In the genomic region with DNA sequence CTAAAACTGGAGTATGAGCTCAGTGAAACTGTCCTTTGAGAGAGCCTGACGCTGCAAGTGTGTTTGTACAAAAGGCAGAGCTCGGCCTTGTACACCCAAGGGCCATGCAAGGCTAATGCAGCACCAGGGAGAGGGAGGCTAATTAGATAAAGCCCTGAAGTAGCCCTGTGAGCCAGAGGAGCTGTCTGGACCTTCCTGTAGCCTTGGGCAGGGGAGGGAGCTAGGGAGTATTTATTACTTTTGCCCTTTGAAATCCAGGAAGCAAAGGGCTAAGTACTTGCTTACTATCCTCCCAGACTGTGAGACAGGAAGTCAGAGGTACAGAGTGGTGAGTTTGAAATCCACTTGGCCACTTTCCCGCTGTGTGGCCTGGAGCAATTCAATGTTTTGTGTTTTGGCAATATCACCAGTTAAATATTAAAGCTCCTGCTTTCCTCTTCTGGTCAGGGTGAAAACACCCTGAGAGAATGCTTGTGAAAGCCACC, we compare ENCODE assay signal across 10 cellular contexts. TPM values are rescaled to one million over a fixed set of nuclear protein-coding genes. Genes with fewer than 3 reads are reported as not detected.
DNase-seq lines count a peak whose midpoint lies in the region; ATAC-seq, FAIRE-seq and TF ChIP-seq lines count a peak whose summit lies in the region.
"Had no signal": no experiment of that assay in that cellular context is flagged by ENCODE, and none has a peak within 500 bp of the region (broad histone marks: within the 10 kb centered on the region; RNA-seq: fewer than 3 reads in every experiment).

No MANE protein-coding gene starts in this region.

- H3K9me3 Mint-ChIP-seq in activated T-helper 17 cell treated with anti-CD3 and anti-CD28 coated beads, Interleukin-2, amount 50 U/mL, for 72 hours = no peaks in the 10 kb centered on the region

- peak overlapping the region; percentile 93 for H3K27ac Mint-ChIP-seq in activated T-helper 17 cell treated with anti-CD3 and anti-CD28 coated beads, Interleukin-2, amount 50 U/mL, for 72 hours

- ATAC-seq in GM21825 (IDR thresholded peaks at IDR 0.05; ENCODE audit: unreplicated experiment) = peak; percentile 50
- ATAC-seq in activated T-helper 17 cell treated with anti-CD3 and anti-CD28 coated beads, Interleukin-2, amount 50 U/mL, for 72 hours (replicated peaks) = peak; percentile 31

- no peaks in the 10 kb centered on the region for H3K36me3 ChIP-seq in KOPT-K1 (ENCODE audit: insufficient read depth, low read length)

- DNase-seq in NCI-H1417 (lab: John Stamatoyannopoulos, UW) = peak in 2 of 3 experiments; percentile 2 to 12
- DNase-seq in NCI-H1417 treated with DMSO at 0.1 percent for 48 hours (lab: John Stamatoyannopoulos, UW) = no peak
- peak; percentile 89 for DNase-seq in glomerular visceral epithelial cell (ENCODE audit: extremely low spot score)
- DNase-seq in renal cortical epithelial cell (ENCODE audit: low read depth) = peak; percentile 99
- no peak for DNase-seq in D721Med (ENCODE audit: insufficient read length, low spot score)

- no peaks in the 10 kb centered on the region for H3K27me3 Mint-ChIP-seq in activated T-helper 17 cell treated with anti-CD3 and anti-CD28 coated beads, Interleukin-2, amount 50 U/mL, for 72 hours

- H3K36me3 Mint-ChIP-seq in activated T-helper 17 cell treated with anti-CD3 and anti-CD28 coated beads, Interleukin-2, amount 50 U/mL, for 72 hours (ENCODE audit: low read depth) = no peaks in the 10 kb centered on the region

- H3K27ac ChIP-seq in KOPT-K1 (ENCODE audit: low read depth, low read length, poor library complexity, severe bottlenecking) = peak overlapping the region; percentile 94

- peaks cover 24% of the 10 kb centered on the region for H3K4me1 Mint-ChIP-seq in activated T-helper 17 cell treated with anti-CD3 and anti-CD28 coated beads, Interleukin-2, amount 50 U/mL, for 72 hours

- FAIRE-seq in D721Med (lab: Jason Lieb, UNC) = no peak
- FAIRE-seq: A204.1, islet of Langerhans had no signal

- no peaks in the 10 kb centered on the region for H3K9me3 ChIP-seq in KOPT-K1 (ENCODE audit: insufficient read depth, low read length, poor library complexity, severe bottlenecking)

- peak overlapping the region; percentile 78 for H3K4me3 Mint-ChIP-seq in activated T-helper 17 cell treated with anti-CD3 and anti-CD28 coated beads, Interleukin-2, amount 50 U/mL, for 72 hours

- no peak for TF ChIP-seq CTCF in D721Med (IDR thresholded peaks at IDR 0.05; ENCODE audit: insufficient read depth, missing control alignments)

RNA-seq across cellular contexts. Expression of a gene that starts 10.2 kb away (rescaled TPM):
- total RNA-seq in activated T-helper 17 cell treated with anti-CD3 and anti-CD28 coated beads, Interleukin-2, amount 50 U/mL, for 72 hours = 1,000 to 10,000 TPM; 1,801 to 2,195 TPM
- total RNA-seq in renal cortical epithelial cell = 1,349 and 2,674 TPM in 2 replicates

RNA-seq across cellular contexts. Expression of a gene that starts 27.9 kb away (rescaled TPM):
- total RNA-seq in activated T-helper 17 cell treated with anti-CD3 and anti-CD28 coated beads, Interleukin-2, amount 50 U/mL, for 72 hours = under 1 TPM in 1 of 2 donors, not detected in 1; 0.63 TPM
- total RNA-seq in renal cortical epithelial cell = 0.20 TPM in 1 of 2 replicates, not detected in the other

Comparison
In these comparisons a context has a peak if more than half of its experiments do, and no peak if none do; other contexts are left out.
1. DNase-seq: peak in NCI-H1417 (2 of 3), glomerular visceral epithelial cell (single experiment) and renal cortical epithelial cell (single experiment); none in NCI-H1417 treated with DMSO at 0.1 percent for 48 hours (single experiment) and D721Med (single experiment).